Comparison of ENCODE assay signal across 8 cellular contexts in genomic region chr17:60526726-60527125, GRCh38. TPM values are rescaled to one million over a fixed set of nuclear protein-coding genes. Genes with fewer than 3 reads are reported as not detected.
DNase-seq lines count a peak whose midpoint lies in the region; ATAC-seq and TF ChIP-seq lines count a peak whose summit lies in the region.

No MANE protein-coding gene starts in this region.

- H3K27ac ChIP-seq in heart right ventricle (peak overlapping the region in 9 of 10 donors; percentile 92 to 100 (median 99)), lower lobe of right lung (peak overlapping the region; percentile 99), urinary bladder (ENCODE audit: low read depth) (no peak overlapping the region)

- intact Hi-C loops in heart right ventricle (cut with DNase I) (loop anchor here in 4 of 10 donors (1.0 to 5.0 kb wide), 5 partner anchors 41 to 74 kb away; partner anchors contain the start of gene PPM1D (in 1 of the 4)), left ventricle myocardium superior (cut with micrococcal nuclease) (no loop called here), lower lobe of right lung (cut with DNase I) (loop anchor here (10.0 kb wide), 1 partner anchor 62 kb away; no protein-coding TSS in a partner anchor)

- in situ Hi-C loops in astrocyte of the spinal cord (cut with HindIII; ENCODE audit: low sequenced_read_pairs): no loop called here

- no peak for DNase-seq in heart right ventricle
- no peak for DNase-seq in left ventricle myocardium superior
- no peak for DNase-seq in astrocyte of the spinal cord (ENCODE audit: low read depth, low spot score)
- DNase-seq in lower lobe of right lung: no peak
- no peak for DNase-seq in stimulated activated CD4-positive, alpha-beta T cell treated with anti-CD3 and anti-CD28 coated beads, Interleukin-2, amount 100 ng/mL, for 24 hours
- no peak for DNase-seq in NCI-H2107 (lab: John Stamatoyannopoulos, UW)

- H3K4me3 ChIP-seq in heart right ventricle (peak overlapping the region; percentile 59 to 98 (median 88)), astrocyte of the spinal cord (ENCODE audit: low read depth, low read length) (peak overlapping the region; percentile 100), lower lobe of right lung (peak overlapping the region; percentile 93), urinary bladder (ENCODE audit: low read depth, low read length) (peak overlapping the region; percentile 59)

- peaks cover 0 to 6% (median 0%) of the 10 kb centered on the region in 9 donors for H3K36me3 ChIP-seq in heart right ventricle
- H3K36me3 ChIP-seq in lower lobe of right lung: no peaks in the 10 kb centered on the region
- no peaks in the 10 kb centered on the region for H3K36me3 ChIP-seq in urinary bladder (ENCODE audit: insufficient read depth)

- TF ChIP-seq CTCF in heart right ventricle (IDR thresholded peaks at IDR 0.05): no peak
- no peak for TF ChIP-seq CTCF in astrocyte of the spinal cord (IDR thresholded peaks at IDR 0.05; ENCODE audit: low read depth, low read length)
- TF ChIP-seq CTCF in lower lobe of right lung (IDR thresholded peaks at IDR 0.05): no peak

- no peaks in the 10 kb centered on the region for H3K9me3 ChIP-seq in heart right ventricle
- H3K9me3 ChIP-seq in lower lobe of right lung: no peaks in the 10 kb centered on the region

- 16 to 21% methylated on average over 6 of the region's 6 CpGs for WGBS in heart right ventricle, 2 donors
- 13% methylated on average over 6 of the region's 6 CpGs for WGBS in urinary bladder

- H3K27me3 ChIP-seq in heart right ventricle (no peaks in the 10 kb centered on the region), lower lobe of right lung (ENCODE audit: low read depth) (no peaks in the 10 kb centered on the region)

- H3K4me1 ChIP-seq in heart right ventricle (peaks cover 3 to 41% (median 36%) of the 10 kb centered on the region in 9 donors), lower lobe of right lung (peaks cover 39% of the 10 kb centered on the region), urinary bladder (ENCODE audit: insufficient read depth) (peaks cover 2% of the 10 kb centered on the region)

- ATAC-seq in heart right ventricle: no peak
- no peak for ATAC-seq in left ventricle myocardium superior
- no peak for ATAC-seq in lower lobe of right lung
- no peak for ATAC-seq in HG03342 (IDR thresholded peaks at IDR 0.05; ENCODE audit: unreplicated experiment)

RNA-seq across cellular contexts. Expression of gene APPBP2, which starts 0.7 kb away (rescaled TPM):
- 10 to 100 TPM; 12.5 to 22.8 (median 17.9) TPM for total RNA-seq in heart right ventricle
- 1 to 10 TPM; 4.6 to 4.9 TPM for polyA plus RNA-seq in heart right ventricle
- total RNA-seq in left ventricle myocardium superior: 22.7 TPM
- total RNA-seq in lower lobe of right lung: 49.4 TPM
- total RNA-seq in urinary bladder: 88.7 TPM
- polyA plus RNA-seq in urinary bladder: 17.1 TPM
